In the genomic region with DNA sequence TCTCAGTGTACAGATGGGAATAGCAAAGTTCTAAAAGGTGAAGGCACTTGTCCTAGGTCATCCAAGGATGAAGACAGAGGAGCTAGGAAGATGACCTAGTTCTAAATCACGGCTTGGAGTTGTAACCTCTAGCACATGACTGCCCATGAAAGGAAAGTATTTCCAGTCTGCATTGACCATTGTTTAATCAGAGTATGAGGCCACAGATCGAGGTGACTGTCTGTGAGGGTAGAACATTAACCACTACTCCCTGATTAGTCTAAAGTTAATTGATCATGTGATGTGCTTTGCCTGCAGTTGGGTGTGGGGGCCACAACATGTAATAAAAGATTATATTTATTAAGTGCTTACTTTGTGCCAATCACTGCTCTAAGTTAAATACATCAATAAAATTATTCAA, we compare ENCODE assay signal across 8 cellular contexts.
DNase-seq lines count a peak whose midpoint lies in the region; ATAC-seq, FAIRE-seq and TF ChIP-seq lines count a peak whose summit lies in the region.

No MANE protein-coding gene starts in this region.

- peak overlapping the region in 3 of 10 experiments; percentile 61 to 62 (median 61); a peak in 5 of 20 replicates for H3K4me3 ChIP-seq in BLaER1 treated with 17β-estradiol and CSF1 and Interleukin-3, amounts not matched to agents 10 nM and 100 nM
- no peak overlapping the region for H3K4me3 ChIP-seq in tibial artery

- ATAC-seq in GM19467 (IDR thresholded peaks at IDR 0.05; ENCODE audit: unreplicated experiment) = peak; percentile 44
- ATAC-seq in HG03280 (IDR thresholded peaks at IDR 0.05; ENCODE audit: unreplicated experiment) = peak; percentile 12
- ATAC-seq in effector memory CD8-positive, alpha-beta T cell (replicated peaks) = no peak

- H3K4me3 Mint-ChIP-seq in effector memory CD8-positive, alpha-beta T cell = peak overlapping the region; percentile 30 to 55

- peak overlapping the region in 2 of 11 experiments; percentile 4 to 7; a peak in 3 of 22 replicates for H3K9ac ChIP-seq in BLaER1 treated with 17β-estradiol and CSF1 and Interleukin-3, amounts not matched to agents 10 nM and 100 nM

- peak overlapping the region; percentile 42 to 96 (median 55); a peak in 21 of 22 replicates for H3K4me2 ChIP-seq in BLaER1 treated with 17β-estradiol and CSF1 and Interleukin-3, amounts not matched to agents 10 nM and 100 nM

- H3K36me3 Mint-ChIP-seq in effector memory CD8-positive, alpha-beta T cell (ENCODE audit: insufficient read depth) = no peaks in the 10 kb centered on the region

- intact Hi-C loops in tibial artery (cut with DNase I; ENCODE audit: low total_unique reads) = no loop called here

- H3K4me1 ChIP-seq in BLaER1 treated with 17β-estradiol and CSF1 and Interleukin-3, amounts not matched to agents 10 nM and 100 nM = peaks cover 11 to 79% (median 13%) of the 10 kb centered on the region in 10 experiments
- peaks cover 0 to 24% (median 7%) of the 10 kb centered on the region in 4 donors for H3K4me1 ChIP-seq in tibial artery

- no peaks in the 10 kb centered on the region for H3K9me3 Mint-ChIP-seq in effector memory CD8-positive, alpha-beta T cell

- no peak for TF ChIP-seq CTCF in D721Med (IDR thresholded peaks at IDR 0.05; ENCODE audit: insufficient read depth, missing control alignments)
- TF ChIP-seq CTCF in tibial artery (IDR thresholded peaks at IDR 0.05) = no peak

- DNase-seq in effector memory CD8-positive, alpha-beta T cell = no peak
- DNase-seq in HuH-7 (ENCODE audit: low spot score) = no peak
- DNase-seq in D721Med (ENCODE audit: insufficient read length, low spot score) = no peak
- no peak for DNase-seq in tibial artery
- no peak for DNase-seq in T1000 (lab: John Stamatoyannopoulos, UW)

- peak overlapping the region in 1 of 2 donors; percentile 61 for H3K27ac Mint-ChIP-seq in effector memory CD8-positive, alpha-beta T cell

- peaks cover 0 to 31% (median 0%) of the 10 kb centered on the region in 11 experiments; a peak in 3 of 22 replicates for H3K36me3 ChIP-seq in BLaER1 treated with 17β-estradiol and CSF1 and Interleukin-3, amounts not matched to agents 10 nM and 100 nM
- no peaks in the 10 kb centered on the region for H3K36me3 ChIP-seq in tibial artery

- H3K27ac ChIP-seq in BLaER1 treated with 17β-estradiol and CSF1 and Interleukin-3, amounts not matched to agents 10 nM and 100 nM = peak overlapping the region in 4 of 11 experiments; percentile 33 to 67 (median 51); a peak in 6 of 22 replicates
- no peak overlapping the region for H3K27ac ChIP-seq in tibial artery

- peaks cover 0 to 8% of the 10 kb centered on the region in 2 donors for H3K27me3 Mint-ChIP-seq in effector memory CD8-positive, alpha-beta T cell

- no peaks in the 10 kb centered on the region for H3K9me3 ChIP-seq in BLaER1 treated with 17β-estradiol and CSF1 and Interleukin-3, amounts not matched to agents 10 nM and 100 nM (replicated peaks in 1 of 11)
- no peaks in the 10 kb centered on the region for H3K9me3 ChIP-seq in tibial artery

- H3K4me1 Mint-ChIP-seq in effector memory CD8-positive, alpha-beta T cell (ENCODE audit: low read depth in 2 of 2) = peaks cover 21 to 23% of the 10 kb centered on the region in 2 donors

- H3K27me3 ChIP-seq in BLaER1 treated with 17β-estradiol and CSF1 and Interleukin-3, amounts not matched to agents 10 nM and 100 nM = no peaks in the 10 kb centered on the region
- H3K27me3 ChIP-seq in tibial artery = no peaks in the 10 kb centered on the region

- FAIRE-seq in D721Med (lab: Jason Lieb, UNC) = no peak

- H4K20me1 ChIP-seq in BLaER1 treated with 17β-estradiol and CSF1 and Interleukin-3, amounts not matched to agents 10 nM and 100 nM = peaks cover 0 to 19% (median 0%) of the 10 kb centered on the region in 11 experiments; a peak in 2 of 22 replicates
